Comparison of ENCODE assay signal across 1 cellular context in genomic region chr20:33826270-33826897, GRCh38.
A peak's percentile ranks its signal among the peaks of the same experiment; 100 is the strongest.
TF ChIP-seq lines count a peak whose summit lies in the region.

No MANE protein-coding gene starts in this region.

TF ChIP-seq in HepG2, 621 proteins besides CTCF, POLR2A, EP300 and RAD21 (continued from another document):
- TF ChIP-seq HOMEZ (CRISPR knock-in tag; IDR thresholded peaks at IDR 0.05; ENCODE audit: low read depth) (peak; percentile 38; the same call in 1 of the 2 replicates), JARID2 (CRISPR knock-in tag; IDR thresholded peaks at IDR 0.05; ENCODE audit: insufficient replicate concordance) (no peak), TFDP1 (CRISPR knock-in tag; IDR thresholded peaks at IDR 0.05; ENCODE audit: borderline replicate concordance) (0 out of 2 replicates have a peak, but pooled peaks have one; percentile 15), ZNF781 (CRISPR knock-in tag; IDR thresholded peaks at IDR 0.05; ENCODE audit: borderline replicate concordance, not compliant biosample characterization) (no peak), ZNF160 (CRISPR knock-in tag; IDR thresholded peaks at IDR 0.05) (no peak), ZNF780A (CRISPR knock-in tag; IDR thresholded peaks at IDR 0.05) (no peak), ONECUT2 (CRISPR knock-in tag; IDR thresholded peaks at IDR 0.05) (no peak), ZNF879 (CRISPR knock-in tag; IDR thresholded peaks at IDR 0.05) (peak; percentile 79; the same call in 1 of the 2 replicates), ZNF34 (CRISPR knock-in tag; IDR thresholded peaks at IDR 0.05; ENCODE audit: borderline replicate concordance) (0 out of 2 replicates have a peak, but pooled peaks have one; percentile 21), ZFP62 (CRISPR knock-in tag; IDR thresholded peaks at IDR 0.05) (no peak), SALL1 (CRISPR knock-in tag; IDR thresholded peaks at IDR 0.05) (no peak), DPF2 (CRISPR knock-in tag; IDR thresholded peaks at IDR 0.05; ENCODE audit: borderline replicate concordance, low read depth) (0 out of 2 replicates have a peak, but pooled peaks have one; percentile 29), ZNF784 (CRISPR knock-in tag; IDR thresholded peaks at IDR 0.05; ENCODE audit: borderline replicate concordance) (no peak), KAT7 (CRISPR knock-in tag; IDR thresholded peaks at IDR 0.05; ENCODE audit: borderline replicate concordance) (no peak), ZSCAN22 (CRISPR knock-in tag; IDR thresholded peaks at IDR 0.05) (no peak), ISX (CRISPR knock-in tag; conservative IDR thresholded peaks at IDR 0.05) (no peak), FOXA3 (CRISPR knock-in tag; IDR thresholded peaks at IDR 0.05) (peak; percentile 20; the same call in 1 of the 2 replicates), HNRNPK (IDR thresholded peaks at IDR 0.05; ENCODE audit: low read depth, low read length, poor library complexity, severe bottlenecking) (peak; percentile 77), PRDM10 (CRISPR knock-in tag; IDR thresholded peaks at IDR 0.05; ENCODE audit: low read depth) (0 out of 2 replicates have a peak, but pooled peaks have one; percentile 26), ZNF292 (CRISPR knock-in tag; IDR thresholded peaks at IDR 0.05; ENCODE audit: borderline replicate concordance, low read depth) (0 out of 2 replicates have a peak, but pooled peaks have one; percentile 34), TEAD3 (CRISPR knock-in tag; optimal IDR thresholded peaks at IDR 0.05; ENCODE audit: borderline replicate concordance) (peak; percentile 21), KAT2B (IDR thresholded peaks at IDR 0.05; ENCODE audit: borderline replicate concordance, low read depth, low read length) (no peak)
TF ChIP-seq in HepG2: peak in this region for 37.
